19 cellular contexts compared by ENCODE assay signal in the genomic region with DNA sequence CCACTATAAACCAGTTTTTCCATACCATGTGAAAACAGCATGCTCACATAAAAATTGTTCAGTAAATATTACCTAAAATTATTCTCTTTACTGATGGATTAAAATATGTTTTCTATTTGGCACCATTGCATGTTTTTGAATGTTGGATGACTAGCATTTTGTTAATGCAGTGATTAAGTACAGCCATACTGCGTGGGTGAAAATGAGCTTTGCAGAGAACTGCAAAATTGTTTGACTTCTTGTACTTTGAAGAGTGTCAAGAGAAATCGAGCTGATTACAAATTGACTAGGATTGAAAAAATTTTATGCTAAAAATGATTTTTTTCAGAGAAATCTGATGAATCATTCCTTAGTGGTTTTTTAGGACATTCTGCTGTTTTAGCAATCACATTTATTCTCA.
DNase-seq lines count a peak whose midpoint lies in the region; TF ChIP-seq lines count a peak whose summit lies in the region.
"Had no signal": no experiment of that assay in that cellular context is flagged by ENCODE, and none has a peak within 500 bp of the region (broad histone marks: within the 10 kb centered on the region; RNA-seq: fewer than 3 reads in every experiment).

No MANE protein-coding gene starts in this region.

- peaks cover 21% of the 10 kb centered on the region for H3K4me1 ChIP-seq in GM23248 (ENCODE audit: insufficient read depth)
- H3K4me1 ChIP-seq in ascending aorta, result no peaks in the 10 kb centered on the region
- H3K4me1 ChIP-seq: A549; BLaER1 treated with 17β-estradiol and CSF1 and Interleukin-3, amounts not matched to agents 10 nM and 100 nM; Caco-2 had no signal

- H3K4me3 ChIP-seq in GM23248 (peak overlapping the region; percentile 28), fibroblast of mammary gland (ENCODE audit: control insufficient read depth, low read depth, low read length) (no peak overlapping the region), retinal pigment epithelial cell (ENCODE audit: low read length) (no peak overlapping the region), ascending aorta (no peak overlapping the region)
- H3K4me3 ChIP-seq: A549; BLaER1 treated with 17β-estradiol and CSF1 and Interleukin-3, amounts not matched to agents 10 nM and 100 nM; GM12878 had no signal

- intact Hi-C loops in ascending aorta (cut with DNase I), result no loop called here

- no peaks in the 10 kb centered on the region for H3K9me2 ChIP-seq in GM23248 (ENCODE audit: insufficient read depth)

- H3K9ac ChIP-seq in GM23248, result peak overlapping the region; percentile 24; the same call in 1 of the 2 replicates
- H3K9ac ChIP-seq: BLaER1 treated with 17β-estradiol and CSF1 and Interleukin-3, amounts not matched to agents 10 nM and 100 nM had no signal

- H3K4me2 ChIP-seq in GM23248 (ENCODE audit: unreplicated experiment), result peak overlapping the region; percentile 61
- H3K4me2 ChIP-seq: A549; BLaER1 treated with 17β-estradiol and CSF1 and Interleukin-3, amounts not matched to agents 10 nM and 100 nM had no signal

- peak overlapping the region; percentile 44 for H2AFZ ChIP-seq in GM23248

- DNase-seq in Ammon's horn (ENCODE audit: low spot score) (peak; percentile 17), GM23248 (peak; percentile 55), fibroblast of mammary gland (ENCODE audit: low read depth) (peak; percentile 31), retinal pigment epithelial cell (ENCODE audit: low read depth) (peak; percentile 9), GM10248 (ENCODE audit: extremely low spot score) (no peak), ascending aorta (ENCODE audit: low spot score in 2 of 2) (no peak)
- no peak for DNase-seq in activated naive CD4-positive, alpha-beta T cell treated with anti-CD3 and anti-CD28 coated beads, Interleukin-2, amount 50 U/mL, for 16 hours
- DNase-seq: AML-193; Caco-2; Calu3; CD4-positive, alpha-beta T cell; CD8-positive, alpha-beta T cell; DND-41; GF-D8 had no signal

- no peaks in the 10 kb centered on the region for H3K36me3 ChIP-seq in GM23248 (ENCODE audit: low read depth)
- H3K36me3 ChIP-seq in ascending aorta, result no peaks in the 10 kb centered on the region
- H3K36me3 ChIP-seq: BLaER1 treated with 17β-estradiol and CSF1 and Interleukin-3, amounts not matched to agents 10 nM and 100 nM had no signal

- H3F3A ChIP-seq in GM23248 (ENCODE audit: insufficient read depth), result peaks cover 13% of the 10 kb centered on the region

- H4K20me1 ChIP-seq in GM23248 (ENCODE audit: insufficient read depth), result no peaks in the 10 kb centered on the region
- H4K20me1 ChIP-seq: BLaER1 treated with 17β-estradiol and CSF1 and Interleukin-3, amounts not matched to agents 10 nM and 100 nM had no signal

- TF ChIP-seq CTCF in fibroblast of mammary gland (conservative IDR thresholded peaks at IDR 0.05; ENCODE audit: control insufficient read depth, insufficient read depth, low read depth, low read length), result no peak
- no peak for TF ChIP-seq CTCF in retinal pigment epithelial cell (conservative IDR thresholded peaks at IDR 0.05; ENCODE audit: low read depth, low read length)
- TF ChIP-seq CTCF in GM10248 (IDR thresholded peaks at IDR 0.05; ENCODE audit: control extremely low read depth, extremely low read depth, low read depth, missing control alignments), result no peak
- no peak for TF ChIP-seq CTCF in ascending aorta (IDR thresholded peaks at IDR 0.05)

- in situ Hi-C loops in GM23248 (cut with MboI), result no loop called here

- H3K27me3 ChIP-seq in GM23248 (replicated peaks; ENCODE audit: insufficient read depth) (no peaks in the 10 kb centered on the region), ascending aorta (no peaks in the 10 kb centered on the region)
- H3K27me3 ChIP-seq: BLaER1 treated with 17β-estradiol and CSF1 and Interleukin-3, amounts not matched to agents 10 nM and 100 nM had no signal

- WGBS in GM23248 (ENCODE audit: low coverage in 1 of 2, low lambda C conversion rate in 2 of 2, missing lambda C conversion rate in 2 of 2), 2 experiments, result 0 to 2% methylated on average over 2 of the region's 2 CpGs

- POLR2A ChIA-PET in GM10248 (lab: Yijun Ruan, JAX), result no interaction called here

- H3K27ac ChIP-seq in GM23248 (peak overlapping the region; percentile 77), ascending aorta (no peak overlapping the region)
- H3K27ac ChIP-seq: 22Rv1; A549; BLaER1 treated with 17β-estradiol and CSF1 and Interleukin-3, amounts not matched to agents 10 nM and 100 nM; C4-2B had no signal

- no peaks in the 10 kb centered on the region for H3K9me3 ChIP-seq in GM23248 (ENCODE audit: low read depth)
- no peaks in the 10 kb centered on the region for H3K9me3 ChIP-seq in ascending aorta
- H3K9me3 ChIP-seq: A549; BLaER1 treated with 17β-estradiol and CSF1 and Interleukin-3, amounts not matched to agents 10 nM and 100 nM; Caco-2 had no signal

- H3K79me2 ChIP-seq in GM23248 (ENCODE audit: insufficient read depth), result no peaks in the 10 kb centered on the region

- CTCF ChIA-PET in GM10248 (lab: Yijun Ruan, JAX), result interaction anchor here (1.2 kb wide), 1 partner anchor 9 kb away, joined by 3 read pairs; no protein-coding TSS in a partner anchor

Comparison
In these comparisons a context has a peak if more than half of its experiments do, and no peak if none do; other contexts are left out.
1. DNase-seq: peak in Ammon's horn (single experiment), GM23248 (single experiment), fibroblast of mammary gland (single experiment) and retinal pigment epithelial cell (single experiment); none in GM10248 (single experiment), activated naive CD4-positive, alpha-beta T cell treated with anti-CD3 and anti-CD28 coated beads, Interleukin-2, amount 50 U/mL, for 16 hours (single experiment) and ascending aorta (0 of 2).